17 cellular contexts compared by ENCODE assay signal in genomic region chr17:66310528-66311148, GRCh38. TPM values are rescaled to one million over a fixed set of nuclear protein-coding genes. Genes with fewer than 3 reads are reported as not detected.
DNase-seq lines count a peak whose midpoint lies in the region; ATAC-seq, FAIRE-seq and TF ChIP-seq lines count a peak whose summit lies in the region.
"Had no signal": no experiment of that assay in that cellular context is flagged by ENCODE, and none has a peak within 500 bp of the region (broad histone marks: within the 10 kb centered on the region; RNA-seq: fewer than 3 reads in every experiment).

No MANE protein-coding gene starts in this region.

- no peaks in the 10 kb centered on the region for H3K27me3 ChIP-seq in DOHH2 (ENCODE audit: control insufficient read depth, low read length)

- no peaks in the 10 kb centered on the region for H3K27me3 Mint-ChIP-seq in nephron progenitor cell (ENCODE audit: low read depth, poor library complexity)

- ATAC-seq in A549 (peak; percentile 32 to 61; a peak in 3 of 6 replicates), HG03378 (IDR thresholded peaks at IDR 0.05; ENCODE audit: unreplicated experiment) (no peak)

- peaks cover 11% of the 10 kb centered on the region; the same call in 1 of the 2 replicates for H3K36me3 ChIP-seq in DOHH2 (ENCODE audit: control insufficient read depth, low read length)

- no peaks in the 10 kb centered on the region for H3K9me3 ChIP-seq in A549
- no peaks in the 10 kb centered on the region for H3K9me3 ChIP-seq in DOHH2 (ENCODE audit: control insufficient read depth, insufficient read depth, low read length)

- no peaks in the 10 kb centered on the region for H3K9me2 ChIP-seq in DOHH2 (replicated peaks; ENCODE audit: control insufficient read depth, low read length)

- no peak for TF ChIP-seq POLR2A in A549 (IDR thresholded peaks at IDR 0.05; ENCODE audit: low read length)

- no peaks in the 10 kb centered on the region for H3K9me3 Mint-ChIP-seq in nephron progenitor cell
- H3K9me3 Mint-ChIP-seq: memory B cell had no signal

- H3K36me3 Mint-ChIP-seq in nephron progenitor cell (ENCODE audit: low read depth) = peaks cover 14% of the 10 kb centered on the region
- H3K36me3 Mint-ChIP-seq: memory B cell had no signal

- CTCF ChIA-PET in A549 (lab: Yijun Ruan, JAX) = interaction anchor here (0.7 to 1.2 kb wide), 7 partner anchors 9 to 130 kb away, joined by 3 to 5 read pairs (median 4); no protein-coding TSS in a partner anchor

- TF ChIP-seq CTCF in A549 (IDR thresholded peaks at IDR 0.05) (peak; percentile 4; the same call in 1 of the 3 replicates), DOHH2 (IDR thresholded peaks at IDR 0.05; ENCODE audit: low read depth, low read length, poor library complexity, severe bottlenecking) (peak; percentile 47), nephron progenitor cell (IDR thresholded peaks at IDR 0.05) (no peak)

- no peaks in the 10 kb centered on the region for H3K79me2 ChIP-seq in DOHH2 (ENCODE audit: control insufficient read depth, low read length)

- H3K27ac ChIP-seq in A549 = no peak overlapping the region
- H3K27ac ChIP-seq in DOHH2 (ENCODE audit: low read depth, low read length) = no peak overlapping the region

- no peaks in the 10 kb centered on the region for H3F3A ChIP-seq in DOHH2 (ENCODE audit: control insufficient read depth, insufficient read depth)

- H3K4me2 ChIP-seq in A549 (no peak overlapping the region), DOHH2 (ENCODE audit: low read length) (no peak overlapping the region)

- H3K27ac Mint-ChIP-seq in nephron progenitor cell = no peak overlapping the region
- H3K27ac Mint-ChIP-seq: memory B cell had no signal

- H3K4me1 Mint-ChIP-seq in nephron progenitor cell = peaks cover 36% of the 10 kb centered on the region
- H3K4me1 Mint-ChIP-seq: memory B cell had no signal

- 85% methylated on average over 7 of the region's 7 CpGs for WGBS in A549 (ENCODE audit: missing lambda C conversion rate)

- DNase-seq in A549 (ENCODE audit: low read depth in 1 of 2, low spot score in 1 of 2) (peak in 1 of 2 experiments; percentile 52), iPS DF 4.7 (ENCODE audit: extremely low read depth, low spot score) (peak; percentile 44), nephron progenitor cell (no peak)
- peak; percentile 51 to 63 for DNase-seq in activated CD4-positive, alpha-beta T cell treated with anti-CD3 and anti-CD28 coated beads, Interleukin-2, amount 50 U/mL, for 48 hours
- DNase-seq in activated effector memory CD4-positive, alpha-beta T cell treated with Interleukin-2 at 50 U/mL for 16 hours = no peak
- DNase-seq in activated CD8-positive, alpha-beta memory T cell treated with anti-CD3 and anti-CD28 coated beads, Interleukin-2, amount 50 U/mL, for 4 hours = no peak
- DNase-seq: activated CD4-positive, CD25-positive, alpha-beta regulatory T cell; amniotic stem cell; COR-L47; GOT3; NCI-H2171 treated with DMSO at 0.1 percent for 48 hours; RPMI8226 had no signal

- TF ChIP-seq RAD21 in A549 (conservative IDR thresholded peaks at IDR 0.05 in 1 of 2, IDR thresholded peaks at IDR 0.05 in 1 of 2) = peak in 1 of 2 experiments; percentile 33; a peak in 3 of 5 replicates

- no peak overlapping the region for H3K4me3 ChIP-seq in A549
- no peak overlapping the region for H3K4me3 ChIP-seq in DOHH2 (ENCODE audit: low read length)

- FAIRE-seq in A549 (lab: Jason Lieb, UNC) = peak; percentile 7
- FAIRE-seq: GM19239, urothelium cell line had no signal

- TF ChIP-seq EP300 in A549 (IDR thresholded peaks at IDR 0.05) = no peak

- POLR2A ChIA-PET in A549 (lab: Yijun Ruan, JAX) = no interaction called here

- H3K4me3 Mint-ChIP-seq in nephron progenitor cell = no peak overlapping the region
- H3K4me3 Mint-ChIP-seq: memory B cell had no signal

- peaks cover 40% of the 10 kb centered on the region for H3K4me1 ChIP-seq in A549
- no peaks in the 10 kb centered on the region; the same call in 1 of the 2 replicates for H3K4me1 ChIP-seq in DOHH2 (ENCODE audit: control insufficient read depth, low read length)

- no peaks in the 10 kb centered on the region for H4K20me1 ChIP-seq in DOHH2 (ENCODE audit: control insufficient read depth, insufficient read depth, low read depth, low read length)

TF ChIP-seq in A549, 52 proteins besides CTCF, POLR2A, EP300 and RAD21:
- TF ChIP-seq EHF (CRISPR knock-in tag; IDR thresholded peaks at IDR 0.05) = no peak
- TF ChIP-seq FOXS1 (CRISPR knock-in tag; IDR thresholded peaks at IDR 0.05) = no peak
- no peak for TF ChIP-seq RARB (CRISPR knock-in tag; IDR thresholded peaks at IDR 0.05)
- TF ChIP-seq KDM1A (IDR thresholded peaks at IDR 0.05; ENCODE audit: low read depth) = no peak
- TF ChIP-seq HOXB13 (CRISPR knock-in tag; IDR thresholded peaks at IDR 0.05; ENCODE audit: low read depth) = no peak
- no peak for TF ChIP-seq RNF2 (IDR thresholded peaks at IDR 0.05; ENCODE audit: borderline replicate concordance, low read depth)
- no peak for TF ChIP-seq GATA3 (IDR thresholded peaks at IDR 0.05; ENCODE audit: borderline replicate concordance)
- no peak for TF ChIP-seq TFCP2L1 (CRISPR knock-in tag; IDR thresholded peaks at IDR 0.05)
- no peak for TF ChIP-seq ELK1 (IDR thresholded peaks at IDR 0.05; ENCODE audit: low read depth, low read length)
- TF ChIP-seq CEBPB (IDR thresholded peaks at IDR 0.05) = no peak
- TF ChIP-seq HOXA7 (CRISPR knock-in tag; IDR thresholded peaks at IDR 0.05) = no peak
- no peak for TF ChIP-seq HDAC2 (IDR thresholded peaks at IDR 0.05)
- TF ChIP-seq MAX (IDR thresholded peaks at IDR 0.05) = no peak

RNA-seq across cellular contexts. Expression of gene PRKCA, which starts 8.2 kb away (rescaled TPM):
- polyA plus RNA-seq in A549 (2011; rRNA removed) (65.0 and 79.7 TPM in 2 replicates), A549 (2017; fragmentation: RNase III; extraction: RNeasy Plus Mini Kit Qiagen cat#74134 plus additional on column Dnase treatment) (28.1 to 28.8 TPM (median 28.1 TPM) in 3 replicates)
- polyA plus RNA-seq in A549 (2012; cell fraction: cytosol; rRNA removed) = 22.5 and 28.8 TPM in 2 replicates
- 33.6 and 40.4 TPM in 2 replicates for polyA plus RNA-seq in A549 (2012; cell fraction: nucleus; rRNA removed)
- 66.8 and 80.3 TPM in 2 replicates for polyA minus RNA-seq in A549 (2011; rRNA and poly(A)+ RNA removed)

Comparison
In these comparisons a context has a peak if more than half of its experiments do, and no peak if none do; other contexts are left out.
1. DNase-seq: peak in activated CD4-positive, alpha-beta T cell treated with anti-CD3 and anti-CD28 coated beads, Interleukin-2, amount 50 U/mL, for 48 hours (2 of 2) and iPS DF 4.7 (single experiment); none in activated effector memory CD4-positive, alpha-beta T cell treated with Interleukin-2 at 50 U/mL for 16 hours (single experiment), activated CD8-positive, alpha-beta memory T cell treated with anti-CD3 and anti-CD28 coated beads, Interleukin-2, amount 50 U/mL, for 4 hours (single experiment) and nephron progenitor cell (single experiment).